Comparison of ENCODE assay signal across 26 cellular contexts in the genomic region with DNA sequence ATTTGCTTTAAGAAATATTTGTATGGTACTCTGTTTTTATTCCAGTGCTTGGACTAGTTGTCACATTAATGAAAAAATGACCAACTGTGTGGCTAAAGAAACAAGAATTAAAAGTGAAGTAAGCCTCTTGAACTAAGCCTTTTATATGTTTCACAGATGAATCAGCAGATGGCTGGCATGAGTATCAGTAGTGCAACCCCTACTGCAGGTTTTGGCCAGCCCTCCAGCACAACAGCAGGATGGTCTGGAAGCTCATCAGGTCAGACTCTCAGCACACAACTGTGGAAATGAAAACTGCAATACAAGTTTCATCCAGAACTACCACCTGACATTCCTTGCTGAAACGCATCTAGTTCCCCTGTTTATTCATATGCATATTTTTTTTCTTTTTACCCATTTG.
DNase-seq lines count a peak whose midpoint lies in the region; ATAC-seq and TF ChIP-seq lines count a peak whose summit lies in the region.
"Had no signal": no experiment of that assay in that cellular context is flagged by ENCODE, and none has a peak within 500 bp of the region (broad histone marks: within the 10 kb centered on the region; RNA-seq: fewer than 3 reads in every experiment).

No MANE protein-coding gene starts in this region.

- H2BK12ac ChIP-seq in mesenchymal stem cell (ENCODE audit: low read length in 2 of 2) = no peak overlapping the region

- H2BK15ac ChIP-seq in mesenchymal stem cell (ENCODE audit: low read depth, poor library complexity, severe bottlenecking) = no peak overlapping the region

- no peak overlapping the region for H2BK120ac ChIP-seq in mesenchymal stem cell (ENCODE audit: low read depth, low read length)

- no peak overlapping the region for H3K18ac ChIP-seq in mesenchymal stem cell (ENCODE audit: low read depth in 1 of 2, low read length in 2 of 2)

- H3K23ac ChIP-seq in mesenchymal stem cell (ENCODE audit: low read length in 2 of 2) = peak overlapping the region in 1 of 2 experiments; percentile 59

- no peaks in the 10 kb centered on the region for H3K27me3 ChIP-seq in mesenchymal stem cell (ENCODE audit: control insufficient read depth in 1 of 2, insufficient read depth in 1 of 2, low read length in 2 of 2)
- no peaks in the 10 kb centered on the region for H3K27me3 ChIP-seq in heart right ventricle
- H3K27me3 ChIP-seq: foreskin keratinocyte, neutrophil, Peyer's patch, SJCRH30, tibial nerve had no signal

- no peak overlapping the region for H3K4ac ChIP-seq in mesenchymal stem cell (ENCODE audit: low read depth in 1 of 2, low read length in 2 of 2)

- no peak for TF ChIP-seq CTCF in heart right ventricle (IDR thresholded peaks at IDR 0.05)

- no peaks in the 10 kb centered on the region for H3K27me3 Mint-ChIP-seq in activated naive CD4-positive, alpha-beta T cell treated with anti-CD3 and anti-CD28 coated beads, Interleukin-2, amount 50 U/mL, for 24 hours
- H3K27me3 Mint-ChIP-seq: activated CD8-positive, alpha-beta memory T cell treated with anti-CD3 and anti-CD28 coated beads, Interleukin-2, amount 10 ng/mL, durations not matched to agents 7 days and 5 days; B cell; progenitor cell of endocrine pancreas; stimulated activated naive CD8-positive, alpha-beta T cell treated with anti-CD3 and anti-CD28 coated beads, Interleukin-15, amount 100 ng/mL, for 72 hours; T-helper 17 cell had no signal

- H3K36me3 Mint-ChIP-seq in activated naive CD4-positive, alpha-beta T cell treated with anti-CD3 and anti-CD28 coated beads, Interleukin-2, amount 50 U/mL, for 24 hours = no peaks in the 10 kb centered on the region
- no peaks in the 10 kb centered on the region for H3K36me3 Mint-ChIP-seq in activated naive CD4-positive, alpha-beta T cell treated with anti-CD3 and anti-CD28 coated beads, Interleukin-2, amount 50 U/mL, for 72 hours

- no peak overlapping the region for H3K14ac ChIP-seq in mesenchymal stem cell (ENCODE audit: low read length in 2 of 2)

- no peaks in the 10 kb centered on the region for H3K4me1 Mint-ChIP-seq in activated naive CD4-positive, alpha-beta T cell treated with anti-CD3 and anti-CD28 coated beads, Interleukin-2, amount 50 U/mL, for 24 hours
- H3K4me1 Mint-ChIP-seq: activated CD8-positive, alpha-beta memory T cell treated with anti-CD3 and anti-CD28 coated beads, Interleukin-2, amount 10 ng/mL, durations not matched to agents 7 days and 5 days; stimulated activated naive CD8-positive, alpha-beta T cell treated with anti-CD3 and anti-CD28 coated beads, Interleukin-15, amount 100 ng/mL, for 72 hours had no signal

- H4K91ac ChIP-seq in mesenchymal stem cell (ENCODE audit: low read length) = no peak overlapping the region

- ATAC-seq in activated naive CD4-positive, alpha-beta T cell treated with anti-CD3 and anti-CD28 coated beads, Interleukin-2, amount 50 U/mL, for 72 hours = no peak
- ATAC-seq in heart right ventricle (no peak), HG03135 (IDR thresholded peaks at IDR 0.05; ENCODE audit: unreplicated experiment) (no peak)
- ATAC-seq: activated CD8-positive, alpha-beta memory T cell treated with anti-CD3 and anti-CD28 coated beads, Interleukin-2, amount 10 ng/mL, durations not matched to agents 7 days and 5 days; activated T-cell treated with anti-CD3 and anti-CD28 coated beads, Interleukin-2, amount 50 U/mL, for 72 hours; foreskin keratinocyte; HCT116; sciatic nerve; stimulated activated naive CD8-positive, alpha-beta T cell treated with anti-CD3 and anti-CD28 coated beads, Interleukin-15, amount 100 ng/mL, for 72 hours; T-helper 17 cell had no signal

- no peak overlapping the region for H2BK5ac ChIP-seq in mesenchymal stem cell (ENCODE audit: low read depth, low read length, poor library complexity, severe bottlenecking)

- H3K9ac ChIP-seq in mesenchymal stem cell (ENCODE audit: low read length) = no peak overlapping the region

- peak overlapping the region; percentile 35 for H3K27ac Mint-ChIP-seq in activated naive CD4-positive, alpha-beta T cell treated with anti-CD3 and anti-CD28 coated beads, Interleukin-2, amount 50 U/mL, for 24 hours
- no peak overlapping the region for H3K27ac Mint-ChIP-seq in activated naive CD4-positive, alpha-beta T cell treated with anti-CD3 and anti-CD28 coated beads, Interleukin-2, amount 50 U/mL, for 72 hours
- H3K27ac Mint-ChIP-seq: activated CD8-positive, alpha-beta memory T cell treated with anti-CD3 and anti-CD28 coated beads, Interleukin-2, amount 10 ng/mL, durations not matched to agents 7 days and 5 days; activated T-cell treated with anti-CD3 and anti-CD28 coated beads, Interleukin-2, amount 50 U/mL, for 72 hours; B cell; progenitor cell of endocrine pancreas; T-helper 17 cell had no signal

- no peak for DNase-seq in activated naive CD4-positive, alpha-beta T cell treated with anti-CD3 and anti-CD28 coated beads, Interleukin-2, amount 50 U/mL, for 72 hours (ENCODE audit: low spot score in 2 of 2)
- peak; percentile 70 for DNase-seq in NCI-H82 treated with DMSO at 0.1 percent for 48 hours (lab: John Stamatoyannopoulos, UW; ENCODE audit: unreplicated experiment)
- DNase-seq in cerebellum (ENCODE audit: low spot score) = peak; percentile 30
- DNase-seq in mesenchymal stem cell = no peak
- no peak for DNase-seq in stimulated activated naive CD4-positive, alpha-beta T cell (lab: John Stamatoyannopoulos, UW)
- no peak for DNase-seq in heart right ventricle
- DNase-seq: activated CD4-positive, alpha-beta T cell treated with anti-CD3 and anti-CD28 coated beads, Interleukin-2, amount 50 U/mL, for 1 hour; activated CD8-positive, alpha-beta memory T cell treated with anti-CD3 and anti-CD28 coated beads, Interleukin-2, amount 10 ng/mL, durations not matched to agents 7 days and 5 days; activated naive CD4-positive, alpha-beta T cell treated with Interleukin-2 at 50 U/mL for 16 hours; activated T-cell treated with anti-CD3 and anti-CD28 coated beads, Interleukin-2, amount 50 U/mL, for 72 hours; aorta; DMS79 treated with DMSO at 0.1 percent for 48 hours; Peyer's patch; SJCRH30; stimulated activated naive CD8-positive, alpha-beta T cell treated with anti-CD3 and anti-CD28 coated beads, Interleukin-15, amount 100 ng/mL, for 72 hours; T-helper 17 cell had no signal

- WGBS in mesenchymal stem cell = no CpG with 5 or more reads among the region's 1 CpG
- 92 to 94% methylated on average over 1 of the region's 1 CpG for WGBS in heart right ventricle, 2 donors

- H3K4me1 ChIP-seq in mesenchymal stem cell (ENCODE audit: control insufficient read depth, insufficient read depth, low read depth, low read length) = no peaks in the 10 kb centered on the region
- peaks cover 0 to 9% (median 0%) of the 10 kb centered on the region in 9 donors for H3K4me1 ChIP-seq in heart right ventricle
- H3K4me1 ChIP-seq: foreskin keratinocyte, Peyer's patch, SJCRH30, tibial nerve had no signal

- no peak overlapping the region for H2AFZ ChIP-seq in mesenchymal stem cell (ENCODE audit: low read depth, low read length)

- H4K8ac ChIP-seq in mesenchymal stem cell (ENCODE audit: low read length) = no peak overlapping the region

- no peaks in the 10 kb centered on the region for H3K9me3 Mint-ChIP-seq in activated naive CD4-positive, alpha-beta T cell treated with anti-CD3 and anti-CD28 coated beads, Interleukin-2, amount 50 U/mL, for 24 hours
- H3K9me3 Mint-ChIP-seq in activated naive CD4-positive, alpha-beta T cell treated with anti-CD3 and anti-CD28 coated beads, Interleukin-2, amount 50 U/mL, for 72 hours = no peaks in the 10 kb centered on the region
- H3K9me3 Mint-ChIP-seq: activated T-cell treated with anti-CD3 and anti-CD28 coated beads, Interleukin-2, amount 50 U/mL, for 72 hours; stimulated activated naive CD8-positive, alpha-beta T cell treated with anti-CD3 and anti-CD28 coated beads, Interleukin-15, amount 100 ng/mL, for 72 hours had no signal

- H3K4me3 Mint-ChIP-seq in activated naive CD4-positive, alpha-beta T cell treated with anti-CD3 and anti-CD28 coated beads, Interleukin-2, amount 50 U/mL, for 24 hours = no peak overlapping the region
- H3K4me3 Mint-ChIP-seq: activated CD8-positive, alpha-beta memory T cell treated with anti-CD3 and anti-CD28 coated beads, Interleukin-2, amount 10 ng/mL, durations not matched to agents 7 days and 5 days; activated T-cell treated with anti-CD3 and anti-CD28 coated beads, Interleukin-2, amount 50 U/mL, for 72 hours; B cell; stimulated activated naive CD8-positive, alpha-beta T cell treated with anti-CD3 and anti-CD28 coated beads, Interleukin-15, amount 100 ng/mL, for 72 hours; T-helper 17 cell had no signal

- H3K4me3 ChIP-seq in mesenchymal stem cell (ENCODE audit: insufficient read depth in 1 of 2, low read depth in 1 of 2, low read length in 2 of 2) (no peak overlapping the region), heart right ventricle (no peak overlapping the region)
- H3K4me3 ChIP-seq: Peyer's patch, SJCRH30, tibial nerve had no signal

- H3K9me3 ChIP-seq in mesenchymal stem cell (ENCODE audit: control insufficient read depth, low read length) = no peaks in the 10 kb centered on the region
- H3K9me3 ChIP-seq in heart right ventricle = no peaks in the 10 kb centered on the region
- H3K9me3 ChIP-seq: neutrophil, Peyer's patch, SJCRH30, tibial nerve had no signal

- intact Hi-C loops in heart right ventricle (cut with DNase I) = no loop called here

- H3K79me1 ChIP-seq in mesenchymal stem cell (replicated peaks; ENCODE audit: low read length, poor library complexity, severe bottlenecking) = no peaks in the 10 kb centered on the region

- H3K27ac ChIP-seq in mesenchymal stem cell (ENCODE audit: low read length, poor library complexity, severe bottlenecking) = no peak overlapping the region
- no peak overlapping the region for H3K27ac ChIP-seq in heart right ventricle
- H3K27ac ChIP-seq: 22Rv1, foreskin keratinocyte, neutrophil, Peyer's patch, SJCRH30, tibial nerve had no signal

- H2AK5ac ChIP-seq in mesenchymal stem cell (ENCODE audit: low read length, severe bottlenecking) = no peak overlapping the region

- peaks cover 4 to 36% of the 10 kb centered on the region in 2 experiments for H3K36me3 ChIP-seq in mesenchymal stem cell (ENCODE audit: control insufficient read depth in 1 of 2, insufficient read depth in 2 of 2, low read depth in 1 of 2, low read length in 2 of 2)
- peaks cover 0 to 54% (median 14%) of the 10 kb centered on the region in 9 donors for H3K36me3 ChIP-seq in heart right ventricle
- H3K36me3 ChIP-seq: SJCRH30 had no signal

- H3K4me2 ChIP-seq in mesenchymal stem cell (ENCODE audit: low read length, poor library complexity, severe bottlenecking) = no peak overlapping the region

Comparison
In these comparisons a context has a peak if more than half of its experiments do, and no peak if none do; other contexts are left out.
1. DNase-seq: peak in NCI-H82 treated with DMSO at 0.1 percent for 48 hours (single experiment) and cerebellum (single experiment); none in activated naive CD4-positive, alpha-beta T cell treated with anti-CD3 and anti-CD28 coated beads, Interleukin-2, amount 50 U/mL, for 72 hours (0 of 2), mesenchymal stem cell (single experiment), stimulated activated naive CD4-positive, alpha-beta T cell (0 of 6) and heart right ventricle (0 of 2).